In the genomic region with DNA sequence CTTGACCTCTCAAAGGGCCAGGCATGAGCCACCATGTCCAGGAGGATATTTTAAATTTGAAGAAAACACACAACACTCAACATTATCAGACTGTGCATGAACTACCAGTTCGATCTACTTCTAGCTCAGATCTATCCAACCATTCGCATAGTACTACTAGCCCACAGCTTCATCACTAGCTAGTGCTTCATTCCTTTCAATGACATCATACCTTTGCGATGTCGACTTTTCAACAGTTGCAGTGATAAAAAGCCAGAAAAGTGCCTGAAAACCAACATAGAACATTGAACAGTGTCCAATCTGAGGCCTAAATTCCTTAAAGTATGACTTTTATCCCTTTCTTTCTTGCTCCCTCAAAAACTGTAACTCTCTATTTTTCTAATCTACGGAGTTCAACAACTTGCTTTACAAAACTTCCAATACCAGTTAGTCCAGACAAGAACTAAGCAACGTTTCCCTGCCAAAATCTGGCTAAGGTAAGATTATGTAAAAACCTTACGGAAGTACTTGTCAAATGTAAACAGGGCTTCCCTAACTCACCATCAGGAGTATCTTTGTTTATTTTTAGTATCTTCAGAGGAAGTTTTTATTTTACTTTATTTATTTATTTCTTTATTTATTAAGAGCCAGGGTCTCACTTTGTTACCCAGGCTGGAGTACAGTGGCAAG, we compare ENCODE assay signal across 22 cellular contexts.
DNase-seq lines count a peak whose midpoint lies in the region; ATAC-seq, FAIRE-seq and TF ChIP-seq lines count a peak whose summit lies in the region.
"Had no signal": no experiment of that assay in that cellular context is flagged by ENCODE, and none has a peak within 500 bp of the region (broad histone marks: within the 10 kb centered on the region; RNA-seq: fewer than 3 reads in every experiment).

No MANE protein-coding gene starts in this region.

- no peak overlapping the region for H3K9ac ChIP-seq in HepG2 (ENCODE audit: insufficient read depth, low read depth, low read length)
- no peak overlapping the region for H3K9ac ChIP-seq in astrocyte (ENCODE audit: low read length)

- no peak for ATAC-seq in HepG2
- ATAC-seq in right lobe of liver: no peak
- ATAC-seq: esophagus mucosa, psoas muscle, SK-N-SH treated with all-trans-retinoic acid at 6 μM for 48 hours, upper lobe of right lung had no signal

- intact Hi-C loops in HepG2 (cut with micrococcal nuclease; ENCODE audit: unreplicated experiment) (no loop called here), right lobe of liver (cut with DNase I) (no loop called here), stomach (cut with DNase I; ENCODE audit: low total_unique reads) (no loop called here)

- H3K4me1 ChIP-seq in HepG2 (ENCODE audit: insufficient read depth, low read length) (no peaks in the 10 kb centered on the region), right lobe of liver (peaks cover 0 to 2% (median 0%) of the 10 kb centered on the region in 4 donors), astrocyte (ENCODE audit: insufficient read depth, low read length) (no peaks in the 10 kb centered on the region), stomach (peaks cover 0 to 22% (median 0%) of the 10 kb centered on the region in 4 donors)
- H3K4me1 ChIP-seq: psoas muscle, upper lobe of right lung had no signal

- H3K4me2 ChIP-seq in HepG2 (ENCODE audit: low read depth, low read length) (no peak overlapping the region), astrocyte (ENCODE audit: low read length) (peak overlapping the region; percentile 11)

- H3K9me3 Mint-ChIP-seq in astrocyte (ENCODE audit: unreplicated experiment): peaks cover 4% of the 10 kb centered on the region

- POLR2A ChIA-PET in HepG2 (lab: Yijun Ruan, JAX): no interaction called here

- BruUV-seq in HepG2 (replicated peaks; lab: Mats Ljungman, UMichigan): no TSS peak

- H3K4me3 Mint-ChIP-seq in astrocyte (ENCODE audit: unreplicated experiment): no peak overlapping the region
- H3K4me3 Mint-ChIP-seq: activated B cell treated with CpG ODN at 0.5 μM for 24 hours; neural crest cell; T-helper 2 cell treated with Interferon-gamma antibody and Interleukin-4, amounts not matched to agents 5 μg/mL and 100 μg/mL, for 36 hours had no signal

- CTCF ChIA-PET in HepG2 (lab: Yijun Ruan, JAX; ENCODE audit: low intra/inter-chr PET ratio, low total read pairs): no interaction called here

- H3K27me3 ChIP-seq in HepG2 (ENCODE audit: control insufficient read depth in 1 of 2, insufficient read depth in 2 of 2, low read length in 2 of 2) (no peaks in the 10 kb centered on the region; a peak in 1 of 5 replicates), right lobe of liver (no peaks in the 10 kb centered on the region), astrocyte (ENCODE audit: insufficient read depth, low read length) (no peaks in the 10 kb centered on the region), stomach (no peaks in the 10 kb centered on the region)
- H3K27me3 ChIP-seq: upper lobe of right lung had no signal

- no peak overlapping the region for H3K27ac Mint-ChIP-seq in astrocyte (ENCODE audit: unreplicated experiment)
- H3K27ac Mint-ChIP-seq: activated B cell treated with CpG ODN at 0.5 μM for 24 hours; T-helper 2 cell treated with Interferon-gamma antibody and Interleukin-4, amounts not matched to agents 5 μg/mL and 100 μg/mL, for 36 hours had no signal

- WGBS in HepG2 (ENCODE audit: low lambda C conversion rate): 53% methylated on average over 7 of the region's 7 CpGs
- 78% methylated on average over 7 of the region's 7 CpGs for WGBS in right lobe of liver (ENCODE audit: insufficient coverage, low coverage, low lambda C conversion rate, missing lambda C conversion rate)
- WGBS in stomach, 5 donors: 63 to 78% (median 69%) methylated on average over 7 of the region's 7 CpGs

- H3K4me1 Mint-ChIP-seq in astrocyte (ENCODE audit: low read depth, unreplicated experiment): peaks cover 9% of the 10 kb centered on the region
- H3K4me1 Mint-ChIP-seq: activated B cell treated with CpG ODN at 0.5 μM for 24 hours had no signal

- H3K36me3 ChIP-seq in HepG2 (replicated peaks in 1 of 2; ENCODE audit: control insufficient read depth in 1 of 2, insufficient read depth in 2 of 2, low read length in 2 of 2): no peaks in the 10 kb centered on the region
- no peaks in the 10 kb centered on the region for H3K36me3 ChIP-seq in right lobe of liver
- H3K36me3 ChIP-seq in astrocyte (ENCODE audit: insufficient read depth, low read length): no peaks in the 10 kb centered on the region
- H3K36me3 ChIP-seq in stomach: no peaks in the 10 kb centered on the region
- H3K36me3 ChIP-seq: upper lobe of right lung had no signal

- no peaks in the 10 kb centered on the region for H3K36me3 Mint-ChIP-seq in astrocyte (ENCODE audit: low read depth, unreplicated experiment)

- in situ Hi-C loops in HepG2 (cut with HindIII; ENCODE audit: extremely low pct_ligation_motif_present, low pct_unique_long_range_greater_than_20kb): no loop called here

- no peak for FAIRE-seq in HepG2 (lab: Jason Lieb, UNC)
- no peak for FAIRE-seq in astrocyte (lab: Jason Lieb, UNC)

- H3K79me2 ChIP-seq in HepG2 (ENCODE audit: insufficient read depth, low read length) (no peaks in the 10 kb centered on the region), astrocyte (ENCODE audit: insufficient read depth, low read length) (no peaks in the 10 kb centered on the region)

- H2AFZ ChIP-seq in HepG2 (ENCODE audit: low read length) (no peak overlapping the region), astrocyte (ENCODE audit: low read depth, low read length) (peak overlapping the region; percentile 43)

- H3K4me3 ChIP-seq in HepG2 (replicated peaks in 1 of 3; ENCODE audit: insufficient read depth in 1 of 3, low read depth in 2 of 3, low read length in 3 of 3) (no peak overlapping the region), right lobe of liver (no peak overlapping the region), astrocyte (ENCODE audit: insufficient read depth, low read depth, low read length) (no peak overlapping the region), stomach (no peak overlapping the region)
- H3K4me3 ChIP-seq: psoas muscle, upper lobe of right lung had no signal

- TF ChIP-seq EP300 in HepG2 (IDR thresholded peaks at IDR 0.05; ENCODE audit: low read depth in 2 of 2, low read length in 2 of 2): no peak
- TF ChIP-seq EP300 in HepG2 (CRISPR knock-in tag; IDR thresholded peaks at IDR 0.05; ENCODE audit: borderline replicate concordance): no peak
- TF ChIP-seq EP300 in stomach (IDR thresholded peaks at IDR 0.05): no peak

- TF ChIP-seq CTCF in HepG2 (CRISPR knock-in tag; IDR thresholded peaks at IDR 0.05) (no peak), right lobe of liver (IDR thresholded peaks at IDR 0.05) (no peak), astrocyte (IDR thresholded peaks at IDR 0.05; ENCODE audit: insufficient read depth, low read depth, low read length) (no peak), stomach (IDR thresholded peaks at IDR 0.05) (no peak)

- H3K9me3 ChIP-seq in HepG2 (ENCODE audit: low read length) (no peaks in the 10 kb centered on the region), right lobe of liver (no peaks in the 10 kb centered on the region), astrocyte (ENCODE audit: insufficient read depth, low read depth, low read length) (no peaks in the 10 kb centered on the region), stomach (peaks cover 0 to 4% (median 0%) of the 10 kb centered on the region in 4 donors)
- H3K9me3 ChIP-seq: psoas muscle, upper lobe of right lung had no signal

- no peak for TF ChIP-seq RAD21 in HepG2 (CRISPR knock-in tag; IDR thresholded peaks at IDR 0.05)

- TF ChIP-seq POLR2A in HepG2 (IDR thresholded peaks at IDR 0.05; ENCODE audit: insufficient read depth in 1 of 2, low read depth in 2 of 2, low read length in 2 of 2): no peak
- TF ChIP-seq POLR2A in right lobe of liver (IDR thresholded peaks at IDR 0.05): no peak
- no peak for TF ChIP-seq POLR2A in stomach (IDR thresholded peaks at IDR 0.05)

- H3K27me3 Mint-ChIP-seq in astrocyte (ENCODE audit: low read depth, unreplicated experiment): peaks cover 3% of the 10 kb centered on the region
- H3K27me3 Mint-ChIP-seq: activated B cell treated with CpG ODN at 0.5 μM for 24 hours had no signal

- H3K27ac ChIP-seq in HepG2 (ENCODE audit: extremely low read length, insufficient read depth, low read length) (no peak overlapping the region), right lobe of liver (no peak overlapping the region), astrocyte (ENCODE audit: low read depth, low read length) (peak overlapping the region; percentile 54), stomach (no peak overlapping the region)
- H3K27ac ChIP-seq: psoas muscle, upper lobe of right lung had no signal

- H4K20me1 ChIP-seq in HepG2 (ENCODE audit: insufficient read depth, low read length) (no peaks in the 10 kb centered on the region), astrocyte (ENCODE audit: insufficient read depth, low read length) (no peaks in the 10 kb centered on the region)

- DNase-seq in HepG2 (ENCODE audit: low spot score): no peak
- no peak for DNase-seq in right lobe of liver
- DNase-seq in astrocyte (ENCODE audit: low read depth): peak; percentile 89
- DNase-seq in hepatic stellate cell (ENCODE audit: low spot score): peak; percentile 65
- no peak for DNase-seq in stomach
- no peak for DNase-seq in effector CD8-positive, alpha-beta T cell (lab: John Stamatoyannopoulos, UW)
- no peak for DNase-seq in NOMO-1 treated with DMSO at 0.1 percent for 48 hours (lab: John Stamatoyannopoulos, UW; ENCODE audit: unreplicated experiment)
- no peak for DNase-seq in MV-4-11 (lab: John Stamatoyannopoulos, UW)
- DNase-seq: activated B cell treated with CpG ODN at 0.5 μM for 24 hours; activated CD4-positive, alpha-beta T cell treated with anti-CD3 and anti-CD28 coated beads, Interleukin-2, amount 50 U/mL, for 48 hours; amniotic stem cell; cerebellar nuclear complex; effector CD4-positive, alpha-beta T cell; GF-D8; NCI-H1092 treated with DMSO at 0.1 percent for 48 hours; NCI-H2081 treated with DMSO at 0.1 percent for 48 hours; psoas muscle; upper lobe of right lung had no signal

TF ChIP-seq in HepG2, 621 proteins besides CTCF, POLR2A, EP300 and RAD21:
- TF ChIP-seq HDAC1 (CRISPR knock-in tag; IDR thresholded peaks at IDR 0.05): no peak
- TF ChIP-seq ATF7 (IDR thresholded peaks at IDR 0.05): peak; percentile 77
- no peak for TF ChIP-seq ATF7 (CRISPR knock-in tag; IDR thresholded peaks at IDR 0.05)

Comparison
In these comparisons a context has a peak if more than half of its experiments do, and no peak if none do; other contexts are left out.
1. DNase-seq: peak in astrocyte (single experiment) and hepatic stellate cell (single experiment); none in HepG2 (single experiment), right lobe of liver (0 of 3), stomach (single experiment), effector CD8-positive, alpha-beta T cell (single experiment), NOMO-1 treated with DMSO at 0.1 percent for 48 hours (single experiment) and MV-4-11 (single experiment).